15 cellular contexts compared by ENCODE assay signal in the genomic region with DNA sequence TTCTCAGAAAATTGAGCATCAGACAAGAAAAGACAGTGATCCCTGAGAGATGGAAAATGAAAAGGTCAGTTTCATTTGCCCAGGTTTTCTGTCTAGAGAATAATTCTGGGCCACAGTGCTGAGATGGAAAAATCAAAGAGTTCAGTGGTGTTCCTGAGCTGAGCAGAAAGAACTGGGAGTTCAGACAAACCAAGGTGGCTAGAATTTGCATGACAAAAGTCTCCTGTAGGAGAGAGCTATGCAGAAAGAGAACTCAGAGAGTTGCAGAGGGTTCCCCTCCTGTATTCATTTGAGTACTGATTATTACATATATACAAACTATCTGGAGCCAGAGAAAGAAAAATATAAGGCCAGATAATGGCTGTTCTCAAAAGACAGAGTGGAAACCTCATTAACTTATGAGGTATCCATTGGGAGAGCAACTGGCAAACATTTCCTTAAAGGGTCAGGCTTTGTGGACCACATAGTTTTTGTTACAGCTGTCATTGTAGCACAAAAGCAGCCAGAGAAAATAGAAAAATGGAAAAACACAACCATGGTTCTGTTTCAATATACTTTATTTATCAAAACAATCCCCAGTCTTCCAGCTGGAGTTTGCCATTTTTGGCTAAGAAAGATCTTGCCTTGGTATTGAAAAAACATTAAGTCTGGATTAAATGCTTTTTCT.
"Had no signal": no experiment of that assay in that cellular context is flagged by ENCODE, and none has a peak within 500 bp of the region (broad histone marks: within the 10 kb centered on the region; RNA-seq: fewer than 3 reads in every experiment).

No MANE protein-coding gene starts in this region.

- H3K36me3 ChIP-seq: neutrophil, tibial nerve, uterus had no signal

- H3K27ac ChIP-seq: neutrophil, tibial nerve, uterus had no signal

- H3K9me3 ChIP-seq: mucosa of descending colon, uterus had no signal

- DNase-seq: activated CD4-positive, alpha-beta T cell treated with anti-CD3 and anti-CD28 coated beads, Interleukin-2, amount 50 U/mL, for 1 hour; activated CD8-positive, alpha-beta memory T cell treated with anti-CD3 and anti-CD28 coated beads for 24 hours; activated naive CD8-positive, alpha-beta T cell treated with anti-CD3 and anti-CD28 coated beads for 36 hours; hippocampal formation; left cardiac atrium; mammary epithelial cell; mucosa of descending colon; naive thymus-derived CD4-positive, alpha-beta T cell; stimulated activated CD4-positive, alpha-beta T cell treated with anti-CD3 and anti-CD28 coated beads, Interleukin-2, amount 100 ng/mL, for 48 hours; uterus had no signal

- H3K4me1 ChIP-seq: uterus had no signal

- ATAC-seq: activated CD4-positive, CD25-positive, alpha-beta regulatory T cell treated with anti-CD3 and anti-CD28 coated beads, Interleukin-2, amount 50 U/mL, for 24 hours; esophagus mucosa; mucosa of descending colon; naive thymus-derived CD4-positive, alpha-beta T cell; stimulated activated memory B cell treated with anti-CD40 and anti-IgM and Interleukin-4, amounts not matched to agents 10 μg/mL and 1 μg/mL and 100 μg/mL, for 72 hours had no signal

- H3K4me3 ChIP-seq: mucosa of descending colon, tibial nerve, uterus had no signal

- H3K27me3 ChIP-seq: neutrophil, tibial nerve, uterus had no signal
